Comparison of ENCODE assay signal across 28 cellular contexts in the genomic region with DNA sequence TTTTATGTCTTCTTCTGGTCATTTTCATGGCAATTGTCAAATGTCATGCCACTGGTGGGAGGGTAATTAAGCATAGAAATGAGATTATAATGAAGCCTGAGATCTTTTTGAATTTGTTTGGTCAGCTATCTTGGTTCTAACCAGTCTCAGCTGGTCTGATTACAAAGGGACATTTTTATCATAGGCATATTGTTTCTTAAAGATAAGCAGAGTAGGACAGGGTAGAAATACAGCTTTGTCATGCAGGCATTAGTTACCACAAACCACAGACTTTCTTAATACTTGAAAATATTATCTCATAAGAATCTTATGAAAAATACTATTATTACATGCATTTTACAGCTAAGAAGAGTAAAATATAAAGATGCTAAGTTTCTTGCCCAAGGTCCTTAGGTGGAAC.
A peak's percentile ranks its signal among the peaks of the same experiment; 100 is the strongest.
DNase-seq lines count a peak whose midpoint lies in the region; ATAC-seq, FAIRE-seq and TF ChIP-seq lines count a peak whose summit lies in the region.
"Had no signal": no experiment of that assay in that cellular context is flagged by ENCODE, and none has a peak within 500 bp of the region (broad histone marks: within the 10 kb centered on the region; RNA-seq: fewer than 3 reads in every experiment).

No MANE protein-coding gene starts in this region.

- intact Hi-C loops in HepG2 (cut with micrococcal nuclease; ENCODE audit: unreplicated experiment): no loop called here

- no peaks in the 10 kb centered on the region for H3K79me2 ChIP-seq in HepG2 (ENCODE audit: insufficient read depth, low read length)

- no peaks in the 10 kb centered on the region for H4K20me1 ChIP-seq in HepG2 (ENCODE audit: insufficient read depth, low read length)

- no peak overlapping the region for H2AFZ ChIP-seq in HepG2 (ENCODE audit: low read length)

- CTCF ChIA-PET in HepG2 (lab: Yijun Ruan, JAX; ENCODE audit: low intra/inter-chr PET ratio, low total read pairs): no interaction called here

- FAIRE-seq in HepG2 (lab: Jason Lieb, UNC): no peak
- FAIRE-seq: D721Med, frontal cortex had no signal

- TF ChIP-seq CTCF in NB4 (IDR thresholded peaks at IDR 0.05; ENCODE audit: low read depth, low read length) (no peak), astrocyte of the spinal cord (IDR thresholded peaks at IDR 0.05; ENCODE audit: low read depth, low read length) (no peak), HepG2 (CRISPR knock-in tag; IDR thresholded peaks at IDR 0.05) (no peak)

- no TSS peak for BruUV-seq in HepG2 (replicated peaks; lab: Mats Ljungman, UMichigan)

- POLR2A ChIA-PET in HepG2 (lab: Yijun Ruan, JAX): no interaction called here

- H3K36me3 ChIP-seq in HepG2 (replicated peaks in 1 of 2; ENCODE audit: control insufficient read depth in 1 of 2, insufficient read depth in 2 of 2, low read length in 2 of 2): no peaks in the 10 kb centered on the region
- H3K36me3 ChIP-seq: suprapubic skin had no signal

- no peaks in the 10 kb centered on the region for H3K4me1 ChIP-seq in HepG2 (ENCODE audit: insufficient read depth, low read length)
- H3K4me1 ChIP-seq: suprapubic skin had no signal

- H3K4me3 ChIP-seq in NB4 (ENCODE audit: low read depth, low read length) (no peak overlapping the region), astrocyte of the spinal cord (ENCODE audit: low read depth, low read length) (no peak overlapping the region), HepG2 (replicated peaks in 1 of 3; ENCODE audit: insufficient read depth in 1 of 3, low read depth in 2 of 3, low read length in 3 of 3) (no peak overlapping the region)
- H3K4me3 ChIP-seq: suprapubic skin had no signal

- TF ChIP-seq POLR2A in NB4 (IDR thresholded peaks at IDR 0.05; ENCODE audit: extremely low read depth, insufficient read length) (no peak), HepG2 (IDR thresholded peaks at IDR 0.05; ENCODE audit: insufficient read depth in 1 of 2, low read depth in 2 of 2, low read length in 2 of 2) (no peak)

- no peak overlapping the region for H3K27ac ChIP-seq in HepG2 (ENCODE audit: extremely low read length, insufficient read depth, low read length)
- H3K27ac ChIP-seq: epithelial cell of prostate, suprapubic skin had no signal

- no peak for TF ChIP-seq EP300 in HepG2 (IDR thresholded peaks at IDR 0.05; ENCODE audit: low read depth in 2 of 2, low read length in 2 of 2)
- no peak for TF ChIP-seq EP300 in HepG2 (CRISPR knock-in tag; IDR thresholded peaks at IDR 0.05; ENCODE audit: borderline replicate concordance)

- no peak overlapping the region for H3K9ac ChIP-seq in HepG2 (ENCODE audit: insufficient read depth, low read depth, low read length)
- H3K9ac ChIP-seq: SK-N-SH had no signal

- no peak for ATAC-seq in HG03342 (IDR thresholded peaks at IDR 0.05; ENCODE audit: unreplicated experiment)
- no peak for ATAC-seq in HG03457 (IDR thresholded peaks at IDR 0.05; ENCODE audit: unreplicated experiment)
- no peak for ATAC-seq in HepG2
- ATAC-seq: left ventricle myocardium superior; stimulated activated effector memory CD8-positive, alpha-beta T cell treated with anti-CD3 and anti-CD28 coated beads, Interleukin-12 subunit alpha, Interleukin-12 subunit beta, amount 100 ng/mL, for 72 hours had no signal

- H3K4me2 ChIP-seq in HepG2 (ENCODE audit: low read depth, low read length): no peak overlapping the region
- H3K4me2 ChIP-seq: SK-N-SH had no signal

- in situ Hi-C loops in astrocyte of the spinal cord (cut with HindIII; ENCODE audit: low sequenced_read_pairs): no loop called here
- in situ Hi-C loops in HepG2 (cut with HindIII; ENCODE audit: extremely low pct_ligation_motif_present, low pct_unique_long_range_greater_than_20kb): no loop called here

- DNase-seq in EL: peak; percentile 13
- DNase-seq in NB4 (ENCODE audit: low read depth): peak; percentile 8
- peak; percentile 13 for DNase-seq in astrocyte of the spinal cord (ENCODE audit: low read depth, low spot score)
- DNase-seq in myocyte (ENCODE audit: low read depth): peak; percentile 3
- DNase-seq in retina: no peak
- no peak for DNase-seq in HepG2 (ENCODE audit: low spot score)
- DNase-seq: activated CD8-positive, alpha-beta memory T cell treated with anti-CD3 and anti-CD28 coated beads for 24 hours; activated naive CD4-positive, alpha-beta T cell treated with Interleukin-2 at 50 U/mL for 16 hours; activated T-cell treated with anti-CD3 and anti-CD28 coated beads, Interleukin-2, amount 50 U/mL, for 24 hours; anterior cingulate cortex; cerebellar nuclear complex; H9; hippocampal formation; left ventricle myocardium superior; midbrain; NCI-H2107; NCI-H510A; RPMI8226; SK-N-SH; stimulated activated CD4-positive, alpha-beta T cell treated with anti-CD3 and anti-CD28 coated beads, Interleukin-2, amount 100 ng/mL, for 24 hours; T1000 had no signal

- no peaks in the 10 kb centered on the region for H3K27me3 ChIP-seq in HepG2 (ENCODE audit: control insufficient read depth in 1 of 2, insufficient read depth in 2 of 2, low read length in 2 of 2)
- H3K27me3 ChIP-seq: suprapubic skin had no signal

- no peak for TF ChIP-seq RAD21 in HepG2 (CRISPR knock-in tag; IDR thresholded peaks at IDR 0.05)

- no peaks in the 10 kb centered on the region for H3K9me3 ChIP-seq in HepG2 (ENCODE audit: low read length)
- H3K9me3 ChIP-seq: SK-N-SH, suprapubic skin had no signal

TF ChIP-seq in HepG2, 621 proteins besides CTCF, POLR2A, EP300 and RAD21:
- TF ChIP-seq ZNF629 (CRISPR knock-in tag; conservative IDR thresholded peaks at IDR 0.05) (no peak), ZNF160 (CRISPR knock-in tag; IDR thresholded peaks at IDR 0.05) (no peak), ZNF350 (CRISPR knock-in tag; IDR thresholded peaks at IDR 0.05; ENCODE audit: borderline replicate concordance, low read depth) (no peak), USF2 (IDR thresholded peaks at IDR 0.05; ENCODE audit: low read depth, low read length) (no peak), USF2 (CRISPR knock-in tag; IDR thresholded peaks at IDR 0.05; ENCODE audit: borderline replicate concordance) (no peak), AGO1 (IDR thresholded peaks at IDR 0.05; ENCODE audit: low read depth, low read length, poor library complexity, severe bottlenecking) (no peak)

Comparison
In these comparisons a context has a peak if more than half of its experiments do, and no peak if none do; other contexts are left out.
1. DNase-seq: peak in EL (single experiment), NB4 (single experiment), astrocyte of the spinal cord (single experiment) and myocyte (single experiment); none in retina (single experiment) and HepG2 (single experiment).